In the genomic region with DNA sequence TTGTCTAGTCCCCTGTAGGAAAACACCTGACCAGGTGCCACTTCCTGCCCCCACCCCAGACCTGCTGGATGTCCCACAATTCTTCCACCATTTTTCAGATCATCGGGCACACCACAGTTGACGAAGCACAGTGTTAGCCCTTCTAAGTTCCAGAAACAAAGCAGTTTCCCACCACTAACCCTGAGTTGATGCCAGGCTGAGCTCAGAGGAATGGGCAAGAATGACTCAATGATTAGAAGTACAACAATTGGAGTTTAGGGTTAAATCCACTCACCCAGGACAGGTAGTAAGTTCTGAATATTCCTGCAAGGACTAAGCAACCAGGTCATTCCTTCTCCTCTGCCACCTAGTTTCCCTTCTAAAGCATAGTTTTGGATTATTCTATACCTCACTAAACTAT, we compare ENCODE assay signal across 28 cellular contexts.
"Had no signal": no experiment of that assay in that cellular context is flagged by ENCODE, and none has a peak within 500 bp of the region (broad histone marks: within the 10 kb centered on the region; RNA-seq: fewer than 3 reads in every experiment).

No MANE protein-coding gene starts in this region.

- H3K4me3 Mint-ChIP-seq: mesothelial cell of epicardium; naive B cell; natural killer cell; nephron progenitor cell; neural progenitor cell; stimulated activated naive B cell treated with anti-CD40 and anti-IgM and Interleukin-4, amounts not matched to agents 10 μg/mL and 1 μg/mL and 100 μg/mL, for 72 hours had no signal

- ATAC-seq: natural killer cell; right cardiac atrium; sciatic nerve; stimulated activated naive B cell treated with anti-CD40 and anti-IgM and Interleukin-4, amounts not matched to agents 10 μg/mL and 1 μg/mL and 100 μg/mL, for 72 hours; stimulated activated naive CD8-positive, alpha-beta T cell treated with anti-CD3 and anti-CD28 coated beads, Interleukin-15, Interleukin-2, amounts not matched to agents 100 U/mL and 50 U/mL, for 24 hours; upper lobe of right lung had no signal

- DNase-seq: islet precursor cell; left ventricle myocardium inferior; mesendoderm; naive B cell; natural killer cell; nephron progenitor cell; ovary; retina; right cardiac atrium; stimulated activated CD4-positive, alpha-beta T cell treated with anti-CD3 and anti-CD28 coated beads, Interleukin-12 subunit alpha, Interleukin-12 subunit beta, amount 100 ng/mL, for 4 hours; stimulated activated CD4-positive, alpha-beta T cell treated with anti-CD3 and anti-CD28 coated beads, Interleukin-15, amount 100 ng/mL, for 24 hours; stimulated activated CD4-positive, alpha-beta T cell treated with anti-CD3 and anti-CD28 coated beads, Interleukin-2, amount 100 ng/mL, for 24 hours; stimulated activated CD4-positive, alpha-beta T cell treated with anti-CD3 and anti-CD28 coated beads, Interleukin-4, amount 100 ng/mL, for 1 hour; stimulated activated naive B cell treated with anti-CD40 and anti-IgM and Interleukin-4, amounts not matched to agents 10 μg/mL and 1 μg/mL and 100 μg/mL, for 72 hours; stimulated activated naive CD8-positive, alpha-beta T cell treated with anti-CD3 and anti-CD28 coated beads, Interleukin-15, Interleukin-2, amounts not matched to agents 100 U/mL and 50 U/mL, for 24 hours; stomach; tibial artery; trophoblast cell; upper lobe of right lung had no signal

- H3K27me3 ChIP-seq: hepatocyte, neural progenitor cell, neutrophil, ovary, stomach, tibial artery, upper lobe of right lung had no signal

- H3K4me3 ChIP-seq: hepatocyte, left ventricle myocardium inferior, lung, neural progenitor cell, ovary, skin epidermis, stomach, thoracic aorta, tibial artery, upper lobe of right lung had no signal

- H3K27ac Mint-ChIP-seq: mesothelial cell of epicardium; naive B cell; natural killer cell; nephron progenitor cell; neural progenitor cell; progenitor cell of endocrine pancreas; stimulated activated naive B cell treated with anti-CD40 and anti-IgM and Interleukin-4, amounts not matched to agents 10 μg/mL and 1 μg/mL and 100 μg/mL, for 72 hours had no signal

- H3K9me3 ChIP-seq: left ventricle myocardium inferior, neutrophil, ovary, stomach, thoracic aorta, tibial artery, upper lobe of right lung had no signal

- H3K4me1 ChIP-seq: left ventricle myocardium inferior, neural progenitor cell, stomach, tibial artery, upper lobe of right lung had no signal

- H3K4me1 Mint-ChIP-seq: mesothelial cell of epicardium; naive B cell; natural killer cell; nephron progenitor cell; neural progenitor cell; stimulated activated naive B cell treated with anti-CD40 and anti-IgM and Interleukin-4, amounts not matched to agents 10 μg/mL and 1 μg/mL and 100 μg/mL, for 72 hours had no signal

- H3K36me3 Mint-ChIP-seq: mesothelial cell of epicardium; naive B cell; natural killer cell; neural progenitor cell; stimulated activated naive B cell treated with anti-CD40 and anti-IgM and Interleukin-4, amounts not matched to agents 10 μg/mL and 1 μg/mL and 100 μg/mL, for 72 hours had no signal

- H3K27ac ChIP-seq: hepatocyte, left ventricle myocardium inferior, neural progenitor cell, neutrophil, ovary, skin epidermis, stomach, thoracic aorta, tibial artery, upper lobe of right lung had no signal

- H3K9me3 Mint-ChIP-seq: mesothelial cell of epicardium, natural killer cell, nephron progenitor cell had no signal

- H3K27me3 Mint-ChIP-seq: naive B cell; progenitor cell of endocrine pancreas; stimulated activated naive B cell treated with anti-CD40 and anti-IgM and Interleukin-4, amounts not matched to agents 10 μg/mL and 1 μg/mL and 100 μg/mL, for 72 hours had no signal

- H3K36me3 ChIP-seq: left ventricle myocardium inferior, neural progenitor cell, neutrophil, ovary, stomach, thoracic aorta, tibial artery, upper lobe of right lung had no signal
